ENCODE assay signal across 9 cellular contexts in genomic region chr18:6482198-6482977, GRCh38.
A peak's percentile ranks its signal among the peaks of the same experiment; 100 is the strongest.
DNase-seq lines count a peak whose midpoint lies in the region; ATAC-seq and TF ChIP-seq lines count a peak whose summit lies in the region.
"Had no signal": no experiment of that assay in that cellular context is flagged by ENCODE, and none has a peak within 500 bp of the region (broad histone marks: within the 10 kb centered on the region; RNA-seq: fewer than 3 reads in every experiment).

No MANE protein-coding gene starts in this region.

- H3K27me3 ChIP-seq in DOHH2 (ENCODE audit: control insufficient read depth, low read length) (no peaks in the 10 kb centered on the region), GM23338 (ENCODE audit: insufficient read depth) (no peaks in the 10 kb centered on the region)

- no peaks in the 10 kb centered on the region; the same call in 1 of the 2 replicates for H3K9me3 ChIP-seq in DOHH2 (ENCODE audit: control insufficient read depth, insufficient read depth, low read length)
- H3K9me3 ChIP-seq in mucosa of descending colon = no peaks in the 10 kb centered on the region
- H3K9me3 ChIP-seq: neutrophil had no signal

- no peaks in the 10 kb centered on the region for H3K9me2 ChIP-seq in DOHH2 (replicated peaks; ENCODE audit: control insufficient read depth, low read length)
- H3K9me2 ChIP-seq in GM23338 (ENCODE audit: insufficient read depth) = no peaks in the 10 kb centered on the region

- H3K79me2 ChIP-seq in DOHH2 (ENCODE audit: control insufficient read depth, low read length) = no peaks in the 10 kb centered on the region
- H3K79me2 ChIP-seq in GM23338 (replicated peaks; ENCODE audit: insufficient read depth) = no peaks in the 10 kb centered on the region

- H3K27me3 Mint-ChIP-seq in GM23338 (ENCODE audit: insufficient read depth, low read depth, poor library complexity) (peaks cover 3% of the 10 kb centered on the region), endothelial cell (ENCODE audit: unreplicated experiment) (no peaks in the 10 kb centered on the region)

- H3K4me1 Mint-ChIP-seq in GM23338 (peaks cover 21% of the 10 kb centered on the region), endothelial cell (ENCODE audit: unreplicated experiment) (no peaks in the 10 kb centered on the region)

- DNase-seq in GM23338 (ENCODE audit: low spot score) (peak; percentile 90), NCI-H510A (lab: John Stamatoyannopoulos, UW) (peak; percentile 58), endothelial cell (ENCODE audit: low spot score) (peak; percentile 74), mucosa of descending colon (peak; percentile 47 to 58 (median 57)), epidermal melanocyte (ENCODE audit: insufficient read length, low spot score) (no peak)
- DNase-seq in NK-92 treated with Interleukin-12 subunit alpha and Interleukin-12 subunit beta, amount 100 ng/mL, for 24 hours (lab: John Stamatoyannopoulos, UW) = no peak

- H3K27ac ChIP-seq in DOHH2 (ENCODE audit: low read depth, low read length) = no peak overlapping the region
- no peak overlapping the region for H3K27ac ChIP-seq in GM23338 (ENCODE audit: low read depth)
- H3K27ac ChIP-seq: neutrophil had no signal

- H3K4me1 ChIP-seq in DOHH2 (ENCODE audit: control insufficient read depth, low read length) (no peaks in the 10 kb centered on the region), GM23338 (ENCODE audit: insufficient read depth) (peaks cover 14% of the 10 kb centered on the region), mucosa of descending colon (ENCODE audit: low read depth) (no peaks in the 10 kb centered on the region)

- peak; percentile 29 for TF ChIP-seq CTCF in DOHH2 (IDR thresholded peaks at IDR 0.05; ENCODE audit: low read depth, low read length, poor library complexity, severe bottlenecking)
- peak; percentile 81 to 98 for TF ChIP-seq CTCF in GM23338 (conservative IDR thresholded peaks at IDR 0.05; ENCODE audit: low read depth in 2 of 2)
- TF ChIP-seq CTCF in endothelial cell (IDR thresholded peaks at IDR 0.05; ENCODE audit: unreplicated experiment) = no peak
- peak; percentile 21 for TF ChIP-seq CTCF in mucosa of descending colon (IDR thresholded peaks at IDR 0.05)

- H3K27ac Mint-ChIP-seq in GM23338 = no peak overlapping the region
- no peak overlapping the region for H3K27ac Mint-ChIP-seq in endothelial cell (ENCODE audit: unreplicated experiment)

- H2AFZ ChIP-seq in GM23338 = peak overlapping the region; percentile 77

- H3K4me2 ChIP-seq in DOHH2 (ENCODE audit: low read length) (no peak overlapping the region), GM23338 (no peak overlapping the region)

- no peaks in the 10 kb centered on the region; the same call in 2 of the 3 replicates for H3K9me3 Mint-ChIP-seq in GM23338
- H3K9me3 Mint-ChIP-seq in endothelial cell (ENCODE audit: unreplicated experiment) = no peaks in the 10 kb centered on the region

- H4K20me1 ChIP-seq in DOHH2 (ENCODE audit: control insufficient read depth, insufficient read depth, low read depth, low read length) (no peaks in the 10 kb centered on the region), GM23338 (replicated peaks; ENCODE audit: insufficient read depth) (no peaks in the 10 kb centered on the region)

- intact Hi-C loops in mucosa of descending colon (cut with DNase I, micrococcal nuclease) = loop anchor here in 1 of 2 donors (10.0 kb wide), 1 partner anchor 608 kb away; no protein-coding TSS in a partner anchor

- H3K4me3 ChIP-seq in DOHH2 (ENCODE audit: low read length) (no peak overlapping the region), GM23338 (no peak overlapping the region), mucosa of descending colon (no peak overlapping the region)

- H3K4me3 Mint-ChIP-seq in GM23338 = no peak overlapping the region
- H3K4me3 Mint-ChIP-seq in endothelial cell (ENCODE audit: unreplicated experiment) = no peak overlapping the region

- H3F3A ChIP-seq in DOHH2 (ENCODE audit: control insufficient read depth, insufficient read depth) (no peaks in the 10 kb centered on the region), GM23338 (replicated peaks; ENCODE audit: low read depth) (no peaks in the 10 kb centered on the region)

- ATAC-seq in GM23338 = peak; percentile 99
- peak; percentile 76 for ATAC-seq in mucosa of descending colon
- ATAC-seq in HG03108 (IDR thresholded peaks at IDR 0.05; ENCODE audit: unreplicated experiment) = no peak

- no peaks in the 10 kb centered on the region for H3K36me3 ChIP-seq in DOHH2 (ENCODE audit: control insufficient read depth, low read length)
- H3K36me3 ChIP-seq in GM23338 (ENCODE audit: insufficient read depth) = no peaks in the 10 kb centered on the region
- H3K36me3 ChIP-seq in mucosa of descending colon (ENCODE audit: low read depth) = no peaks in the 10 kb centered on the region
- H3K36me3 ChIP-seq: neutrophil had no signal

- H3K36me3 Mint-ChIP-seq in GM23338 (ENCODE audit: low read depth) (no peaks in the 10 kb centered on the region), endothelial cell (ENCODE audit: low read depth, unreplicated experiment) (no peaks in the 10 kb centered on the region)

TF ChIP-seq in GM23338, 12 proteins besides CTCF, POLR2A, EP300 and RAD21 (continues in another document):
- no peak for TF ChIP-seq REST (IDR thresholded peaks at IDR 0.05; ENCODE audit: unreplicated experiment)
- TF ChIP-seq EZH2 (IDR thresholded peaks at IDR 0.05; ENCODE audit: low read depth, unreplicated experiment) = no peak
- TF ChIP-seq NANOG (IDR thresholded peaks at IDR 0.05; ENCODE audit: borderline replicate concordance) = no peak
- no peak for TF ChIP-seq ETS1 (IDR thresholded peaks at IDR 0.05)
- no peak for TF ChIP-seq JUNB (IDR thresholded peaks at IDR 0.05; ENCODE audit: unreplicated experiment)
- TF ChIP-seq ZNF331 (CRISPR knock-in tag; IDR thresholded peaks at IDR 0.05; ENCODE audit: low read depth) = no peak
- no peak for TF ChIP-seq ZNF114 (CRISPR knock-in tag; IDR thresholded peaks at IDR 0.05)

Comparison
In these comparisons a context has a peak if more than half of its experiments do, and no peak if none do; other contexts are left out.
1. DNase-seq: peak in GM23338 (single experiment), NCI-H510A (single experiment), endothelial cell (single experiment) and mucosa of descending colon (3 of 3); none in epidermal melanocyte (single experiment) and NK-92 treated with Interleukin-12 subunit alpha and Interleukin-12 subunit beta, amount 100 ng/mL, for 24 hours (single experiment).